In genomic region chr9:699396-699795, GRCh38 we compare ENCODE assay signal across 25 cellular contexts.
DNase-seq lines count a peak whose midpoint lies in the region; ATAC-seq and TF ChIP-seq lines count a peak whose summit lies in the region.
"Had no signal": no experiment of that assay in that cellular context is flagged by ENCODE, and none has a peak within 500 bp of the region (broad histone marks: within the 10 kb centered on the region; RNA-seq: fewer than 3 reads in every experiment).

No MANE protein-coding gene starts in this region.

- H3K27me3 ChIP-seq in KMS-11 (ENCODE audit: insufficient read depth, low read depth) (no peaks in the 10 kb centered on the region), muscle layer of colon (ENCODE audit: control insufficient read depth in 1 of 2, insufficient read depth in 2 of 2, low read length in 2 of 2) (no peaks in the 10 kb centered on the region)
- H3K27me3 ChIP-seq: BLaER1 treated with 17β-estradiol and CSF1 and Interleukin-3, amounts not matched to agents 10 nM and 100 nM; foreskin keratinocyte; Peyer's patch had no signal

- peak overlapping the region; percentile 50; the same call in 1 of the 2 replicates for H3K4me2 ChIP-seq in KMS-11

- CTCF ChIA-PET in activated naive CD4-positive, alpha-beta T cell treated with anti-CD3 and anti-CD28 coated beads, Interleukin-2, amount 10 ng/mL, durations not matched to agents 7 days and 5 days (lab: Charles Lee): no interaction called here

- no peaks in the 10 kb centered on the region for H3K36me3 ChIP-seq in KMS-11 (ENCODE audit: insufficient read depth)
- H3K36me3 ChIP-seq in muscle layer of colon (ENCODE audit: insufficient read depth, low read length): no peaks in the 10 kb centered on the region
- H3K36me3 ChIP-seq: BLaER1 treated with 17β-estradiol and CSF1 and Interleukin-3, amounts not matched to agents 10 nM and 100 nM; Peyer's patch had no signal

- H3K4me1 ChIP-seq in KMS-11 (ENCODE audit: low read depth, poor library complexity, severe bottlenecking) (peaks cover 29% of the 10 kb centered on the region), muscle layer of colon (ENCODE audit: insufficient read depth, low read length) (peaks cover 80% of the 10 kb centered on the region)

- peak overlapping the region; percentile 77; the same call in 1 of the 2 replicates for H3K27ac ChIP-seq in KMS-11
- peak overlapping the region; percentile 76 for H3K27ac ChIP-seq in cingulate gyrus (ENCODE audit: low read depth, low read length)
- H3K27ac ChIP-seq in muscle layer of colon (ENCODE audit: low read depth, low read length): peak overlapping the region; percentile 61
- H3K27ac ChIP-seq in temporal lobe (ENCODE audit: low read depth, low read length): peak overlapping the region; percentile 27
- H3K27ac ChIP-seq: BLaER1 treated with 17β-estradiol and CSF1 and Interleukin-3, amounts not matched to agents 10 nM and 100 nM; foreskin keratinocyte; VCaP had no signal

- H3K27ac Mint-ChIP-seq in activated naive CD4-positive, alpha-beta T cell treated with anti-CD3 and anti-CD28 coated beads, Interleukin-2, amount 10 ng/mL, durations not matched to agents 7 days and 5 days: no peak overlapping the region
- H3K27ac Mint-ChIP-seq: activated CD4-positive, alpha-beta T cell treated with anti-CD3 and anti-CD28 coated beads, Interleukin-2, amount 10 ng/mL, durations not matched to agents 24 days and 14 days; immature natural killer cell had no signal

- no peaks in the 10 kb centered on the region for H3K9me3 Mint-ChIP-seq in activated naive CD4-positive, alpha-beta T cell treated with anti-CD3 and anti-CD28 coated beads, Interleukin-2, amount 10 ng/mL, durations not matched to agents 7 days and 5 days
- H3K9me3 Mint-ChIP-seq: activated CD4-positive, alpha-beta T cell treated with anti-CD3 and anti-CD28 coated beads, Interleukin-2, amount 10 ng/mL, durations not matched to agents 24 days and 14 days; activated T-cell treated with anti-CD3 and anti-CD28 coated beads, Interleukin-2, amount 50 U/mL, for 4 hours; immature natural killer cell had no signal

- H3K4me3 Mint-ChIP-seq in activated naive CD4-positive, alpha-beta T cell treated with anti-CD3 and anti-CD28 coated beads, Interleukin-2, amount 10 ng/mL, durations not matched to agents 7 days and 5 days: no peak overlapping the region
- H3K4me3 Mint-ChIP-seq: activated CD4-positive, alpha-beta T cell treated with anti-CD3 and anti-CD28 coated beads, Interleukin-2, amount 10 ng/mL, durations not matched to agents 24 days and 14 days; activated T-cell treated with anti-CD3 and anti-CD28 coated beads, Interleukin-2, amount 50 U/mL, for 4 hours; immature natural killer cell had no signal

- H2AFZ ChIP-seq in KMS-11 (ENCODE audit: low read depth): no peak overlapping the region

- H4K20me1 ChIP-seq in KMS-11 (ENCODE audit: insufficient read depth): no peaks in the 10 kb centered on the region
- H4K20me1 ChIP-seq: BLaER1 treated with 17β-estradiol and CSF1 and Interleukin-3, amounts not matched to agents 10 nM and 100 nM had no signal

- no peak for DNase-seq in activated naive CD4-positive, alpha-beta T cell treated with anti-CD3 and anti-CD28 coated beads, Interleukin-2, amount 10 ng/mL, durations not matched to agents 7 days and 5 days
- DNase-seq in NCI-H82 (lab: John Stamatoyannopoulos, UW): no peak
- DNase-seq: activated CD4-positive, alpha-beta T cell treated with anti-CD3 and anti-CD28 coated beads, Interleukin-2, amount 10 ng/mL, durations not matched to agents 24 days and 14 days; activated naive CD4-positive, alpha-beta T cell; activated T-cell treated with anti-CD3 and anti-CD28 coated beads, Interleukin-2, amount 50 U/mL, for 4 hours; amygdala; central memory CD4-positive, alpha-beta T cell; foreskin keratinocyte; immature natural killer cell; left ventricle myocardium superior; NCI-H1694; NCI-H2171; Peyer's patch; stimulated activated CD8-positive, alpha-beta memory T cell treated with anti-CD3 and anti-CD28 coated beads, Interleukin-4, amount 100 ng/mL, for 48 hours; T-helper 2 cell had no signal

- TF ChIP-seq CTCF in KMS-11 (conservative IDR thresholded peaks at IDR 0.05; ENCODE audit: low read depth, low read length): no peak

- no peak overlapping the region for H3K9ac ChIP-seq in KMS-11
- no peak overlapping the region for H3K9ac ChIP-seq in muscle layer of colon (ENCODE audit: low read length)
- H3K9ac ChIP-seq: BLaER1 treated with 17β-estradiol and CSF1 and Interleukin-3, amounts not matched to agents 10 nM and 100 nM had no signal

- ATAC-seq in GM21576 (IDR thresholded peaks at IDR 0.05; ENCODE audit: unreplicated experiment): no peak
- ATAC-seq in SK-N-SH treated with all-trans-retinoic acid at 6 μM for 48 hours: no peak
- ATAC-seq: activated T-cell treated with anti-CD3 and anti-CD28 coated beads, Interleukin-2, amount 50 U/mL, for 4 hours; foreskin keratinocyte; HCT116; left ventricle myocardium superior had no signal

- no peak overlapping the region for H3K4me3 ChIP-seq in KMS-11 (IDR thresholded peaks at IDR 0.05; ENCODE audit: insufficient read depth, low read depth, low read length)
- H3K4me3 ChIP-seq in muscle layer of colon (ENCODE audit: low read depth in 1 of 2, low read length in 2 of 2): no peak overlapping the region
- H3K4me3 ChIP-seq: BLaER1 treated with 17β-estradiol and CSF1 and Interleukin-3, amounts not matched to agents 10 nM and 100 nM; GM12878; Peyer's patch had no signal

- H3K9me3 ChIP-seq in muscle layer of colon (ENCODE audit: low read length): no peaks in the 10 kb centered on the region
- H3K9me3 ChIP-seq: BLaER1 treated with 17β-estradiol and CSF1 and Interleukin-3, amounts not matched to agents 10 nM and 100 nM; Peyer's patch had no signal

- no peaks in the 10 kb centered on the region for H3K27me3 Mint-ChIP-seq in activated naive CD4-positive, alpha-beta T cell treated with anti-CD3 and anti-CD28 coated beads, Interleukin-2, amount 10 ng/mL, durations not matched to agents 7 days and 5 days

- no peaks in the 10 kb centered on the region for H3K79me2 ChIP-seq in KMS-11 (ENCODE audit: insufficient read depth, low read depth)

- H3K4me1 Mint-ChIP-seq in activated naive CD4-positive, alpha-beta T cell treated with anti-CD3 and anti-CD28 coated beads, Interleukin-2, amount 10 ng/mL, durations not matched to agents 7 days and 5 days: no peaks in the 10 kb centered on the region
- H3K4me1 Mint-ChIP-seq: activated CD4-positive, alpha-beta T cell treated with anti-CD3 and anti-CD28 coated beads, Interleukin-2, amount 10 ng/mL, durations not matched to agents 24 days and 14 days; immature natural killer cell had no signal

- H3K36me3 Mint-ChIP-seq in activated naive CD4-positive, alpha-beta T cell treated with anti-CD3 and anti-CD28 coated beads, Interleukin-2, amount 10 ng/mL, durations not matched to agents 7 days and 5 days: no peaks in the 10 kb centered on the region
- H3K36me3 Mint-ChIP-seq: immature natural killer cell had no signal

TF ChIP-seq in SK-N-SH treated with all-trans-retinoic acid at 6 μM for 48 hours, 23 proteins besides CTCF, POLR2A, EP300 and RAD21:
- TF ChIP-seq RARB (CRISPR knock-in tag; IDR thresholded peaks at IDR 0.05) (no peak), ZFP3 (CRISPR knock-in tag; IDR thresholded peaks at IDR 0.05) (no peak)

Comparison
In these comparisons a context has a peak if more than half of its experiments do, and no peak if none do; other contexts are left out.
1. H3K27ac ChIP-seq: peak in every context shown above with its lines; median percentile 77 in KMS-11; 76 in cingulate gyrus; 61 in muscle layer of colon; 27 in temporal lobe.